Comparison of ENCODE assay signal across 17 cellular contexts in genomic region chr20:37885593-37886507, GRCh38. TPM values are rescaled to one million over a fixed set of nuclear protein-coding genes. Genes with fewer than 3 reads are reported as not detected.
"Had no signal": no experiment of that assay in that cellular context is flagged by ENCODE, and none has a peak within 500 bp of the region (broad histone marks: within the 10 kb centered on the region; RNA-seq: fewer than 3 reads in every experiment).

No MANE protein-coding gene starts in this region.

- H3K36me3 ChIP-seq: prostate gland, sigmoid colon had no signal

- H3K4me3 ChIP-seq: hepatocyte, prostate gland, sigmoid colon had no signal

- H3K9me3 ChIP-seq: prostate gland, sigmoid colon had no signal

- H3K27me3 ChIP-seq: hepatocyte, sigmoid colon had no signal

- H3K4me1 ChIP-seq: prostate gland had no signal

- FAIRE-seq: endometrium, kidney had no signal

- DNase-seq: activated CD4-positive, alpha-beta memory T cell treated with anti-CD3 and anti-CD28 coated beads for 36 hours; activated CD4-positive, alpha-beta T cell treated with anti-CD3 and anti-CD28 coated beads for 36 hours; activated CD8-positive, alpha-beta memory T cell treated with anti-CD3 and anti-CD28 coated beads, Interleukin-2, amount 10 ng/mL, durations not matched to agents 7 days and 5 days; activated naive CD4-positive, alpha-beta T cell treated with anti-CD3 and anti-CD28 coated beads for 36 hours; activated T-cell treated with anti-CD3 and anti-CD28 coated beads, Interleukin-2, amount 50 U/mL, for 1 hour; dorsolateral prefrontal cortex; kidney; mesendoderm; sigmoid colon; stimulated activated CD4-positive, alpha-beta T cell treated with anti-CD3 and anti-CD28 coated beads, Interleukin-12 subunit alpha, Interleukin-12 subunit beta, amount 100 ng/mL, for 4 hours; stimulated activated CD4-positive, alpha-beta T cell treated with anti-CD3 and anti-CD28 coated beads, Interleukin-2, amount 100 ng/mL, for 24 hours; T-helper 17 cell had no signal

- H3K27ac ChIP-seq: hepatocyte, prostate gland, sigmoid colon had no signal

- ATAC-seq: activated CD4-positive, alpha-beta T cell treated with anti-CD3 and anti-CD28 coated beads for 36 hours; activated CD8-positive, alpha-beta memory T cell treated with anti-CD3 and anti-CD28 coated beads, Interleukin-2, amount 10 ng/mL, durations not matched to agents 7 days and 5 days; esophagus mucosa; stimulated activated effector memory CD8-positive, alpha-beta T cell treated with anti-CD3 and anti-CD28 coated beads, Interleukin-12 subunit alpha, Interleukin-12 subunit beta, amount 100 ng/mL, for 72 hours; T-helper 17 cell had no signal

RNA-seq across cellular contexts. Expression of gene VSTM2L, which starts 17.1 kb away (rescaled TPM):
- total RNA-seq: activated CD4-positive, alpha-beta memory T cell treated with anti-CD3 and anti-CD28 coated beads for 36 hours; activated CD4-positive, alpha-beta T cell treated with anti-CD3 and anti-CD28 coated beads for 36 hours; activated naive CD4-positive, alpha-beta T cell treated with anti-CD3 and anti-CD28 coated beads for 36 hours; T-helper 17 cell had no signal
